Comparison of ENCODE assay signal across 21 cellular contexts in genomic region chr18:73668051-73668450, GRCh38.
DNase-seq lines count a peak whose midpoint lies in the region; ATAC-seq, FAIRE-seq and TF ChIP-seq lines count a peak whose summit lies in the region.
"Had no signal": no experiment of that assay in that cellular context is flagged by ENCODE, and none has a peak within 500 bp of the region (broad histone marks: within the 10 kb centered on the region; RNA-seq: fewer than 3 reads in every experiment).

No MANE protein-coding gene starts in this region.

- dilution Hi-C loops in IMR-90 (cut with HindIII; ENCODE audit: low sequenced_read_pairs, unreplicated experiment) = no loop called here

- H2AK5ac ChIP-seq in IMR-90 (ENCODE audit: low read depth, low read length) (no peak overlapping the region), H9 (ENCODE audit: insufficient read length, low read length) (no peak overlapping the region)

- H3K27ac Mint-ChIP-seq in H9 = no peak overlapping the region
- H3K27ac Mint-ChIP-seq: CD14-positive monocyte; CD4-positive, alpha-beta memory T cell; CD4-positive, CD25-positive, alpha-beta regulatory T cell; CD8-positive, alpha-beta memory T cell had no signal

- no peaks in the 10 kb centered on the region for H4K20me1 ChIP-seq in HepG2 (ENCODE audit: insufficient read depth, low read length)
- no peaks in the 10 kb centered on the region for H4K20me1 ChIP-seq in IMR-90 (ENCODE audit: insufficient read depth, low read length)
- no peaks in the 10 kb centered on the region for H4K20me1 ChIP-seq in H9 (ENCODE audit: control insufficient read depth, insufficient read depth, insufficient read length)
- H4K20me1 ChIP-seq: BLaER1 had no signal

- no peaks in the 10 kb centered on the region; a peak in 1 of 5 replicates for H3K9me3 Mint-ChIP-seq in H9

- no peak for TF ChIP-seq EP300 in HepG2 (IDR thresholded peaks at IDR 0.05; ENCODE audit: low read depth in 2 of 2, low read length in 2 of 2)
- TF ChIP-seq EP300 in HepG2 (CRISPR knock-in tag; IDR thresholded peaks at IDR 0.05; ENCODE audit: borderline replicate concordance) = no peak

- no peak overlapping the region for H3K56ac ChIP-seq in IMR-90 (ENCODE audit: extremely low read depth, insufficient read depth, low read length)
- no peak overlapping the region for H3K56ac ChIP-seq in H9 (ENCODE audit: insufficient read length, low read depth, low read length)

- H3K27me3 Mint-ChIP-seq in H9 (ENCODE audit: low read depth) = peaks cover 3% of the 10 kb centered on the region; the same call in 1 of the 2 replicates
- H3K27me3 Mint-ChIP-seq: CD4-positive, CD25-positive, alpha-beta regulatory T cell; CD8-positive, alpha-beta memory T cell had no signal

- H3T11ph ChIP-seq in H9 (ENCODE audit: low read length) = no peak overlapping the region

- H3K23me2 ChIP-seq in H9 (ENCODE audit: insufficient read length, low read depth, low read length, poor library complexity, severe bottlenecking) = no peaks in the 10 kb centered on the region

- H3K4ac ChIP-seq in IMR-90 (ENCODE audit: low read depth, low read length) (no peak overlapping the region), H9 (ENCODE audit: low read depth, low read length) (no peak overlapping the region)

- no peak overlapping the region for H2AK9ac ChIP-seq in IMR-90 (replicated peaks; ENCODE audit: low read depth, low read length, poor library complexity)

- intact Hi-C loops in HepG2 (cut with micrococcal nuclease; ENCODE audit: unreplicated experiment) = no loop called here
- intact Hi-C loops in right lobe of liver (cut with DNase I) = no loop called here
- intact Hi-C loops in IMR-90 (cut with micrococcal nuclease) = no loop called here

- H3K4me2 ChIP-seq in HepG2 (ENCODE audit: low read depth, low read length) (no peak overlapping the region), IMR-90 (ENCODE audit: low read depth, low read length) (peak overlapping the region; percentile 44; the same call in 1 of the 2 replicates), H9 (ENCODE audit: insufficient read depth, insufficient read length, low read length) (no peak overlapping the region)
- H3K4me2 ChIP-seq: BLaER1 had no signal

- no peak for TF ChIP-seq POLR2A in HepG2 (IDR thresholded peaks at IDR 0.05; ENCODE audit: insufficient read depth in 1 of 2, low read depth in 2 of 2, low read length in 2 of 2)
- TF ChIP-seq POLR2A in right lobe of liver (IDR thresholded peaks at IDR 0.05) = no peak
- no peak for TF ChIP-seq POLR2A in IMR-90 (IDR thresholded peaks at IDR 0.05; ENCODE audit: low read depth, low read length)

- H2BK5ac ChIP-seq in IMR-90 (ENCODE audit: low read depth, low read length, poor library complexity, severe bottlenecking) (no peak overlapping the region), H9 (ENCODE audit: insufficient read length, low read length) (no peak overlapping the region)

- in situ Hi-C loops in HepG2 (cut with HindIII; ENCODE audit: extremely low pct_ligation_motif_present, low pct_unique_long_range_greater_than_20kb) = no loop called here
- in situ Hi-C loops in IMR-90 (cut with MboI; ENCODE audit: low sequenced_read_pairs) = no loop called here

- H3K4me3 ChIP-seq in HepG2 (replicated peaks in 1 of 3; ENCODE audit: insufficient read depth in 1 of 3, low read depth in 2 of 3, low read length in 3 of 3) (no peak overlapping the region), right lobe of liver (no peak overlapping the region), IMR-90 (ENCODE audit: insufficient read depth, low read depth, low read length) (no peak overlapping the region), RWPE2 (ENCODE audit: severe bottlenecking) (no peak overlapping the region)
- H3K4me3 ChIP-seq: BLaER1 had no signal

- H2BK20ac ChIP-seq in IMR-90 (ENCODE audit: low read depth, low read length) (no peak overlapping the region), H9 (ENCODE audit: low read depth, low read length, poor library complexity, severe bottlenecking) (no peak overlapping the region)

- no peak overlapping the region for H2BK12ac ChIP-seq in H9 (ENCODE audit: insufficient read length, low read depth, low read length)

- H2BK120ac ChIP-seq in IMR-90 (ENCODE audit: low read depth, low read length) (no peak overlapping the region), H9 (ENCODE audit: low read depth, low read length, poor library complexity, severe bottlenecking) (no peak overlapping the region)

- H3K4me1 Mint-ChIP-seq in H9 = no peaks in the 10 kb centered on the region
- H3K4me1 Mint-ChIP-seq: CD14-positive monocyte; CD4-positive, alpha-beta memory T cell; CD4-positive, CD25-positive, alpha-beta regulatory T cell; CD8-positive, alpha-beta memory T cell had no signal

- ATAC-seq in HepG2 (no peak), right lobe of liver (no peak), IMR-90 (ENCODE audit: low read depth) (peak; percentile 24; the same call in 1 of the 2 replicates), RWPE2 (ENCODE audit: low read depth) (no peak)

- no peak overlapping the region for H4K91ac ChIP-seq in IMR-90 (ENCODE audit: insufficient read depth, low read depth, low read length)
- H4K91ac ChIP-seq in H9 (ENCODE audit: insufficient read length, low read depth, low read length) = no peak overlapping the region

- H3K9me1 ChIP-seq in IMR-90 (ENCODE audit: insufficient read depth, low read length) = peaks cover 3% of the 10 kb centered on the region

- H3K27me3 ChIP-seq in HepG2 (ENCODE audit: control insufficient read depth in 1 of 2, insufficient read depth in 2 of 2, low read length in 2 of 2) (no peaks in the 10 kb centered on the region; a peak in 1 of 5 replicates), right lobe of liver (no peaks in the 10 kb centered on the region), IMR-90 (ENCODE audit: control insufficient read depth, insufficient read depth, low read length) (no peaks in the 10 kb centered on the region), RWPE2 (ENCODE audit: insufficient read depth, poor library complexity, severe bottlenecking) (no peaks in the 10 kb centered on the region), H9 (ENCODE audit: insufficient read depth, low read length) (no peaks in the 10 kb centered on the region)
- H3K27me3 ChIP-seq: BE2C, BLaER1 had no signal

- DNase-seq in HepG2 (ENCODE audit: low spot score) (no peak), right lobe of liver (no peak), IMR-90 (no peak), RWPE2 (ENCODE audit: low spot score) (no peak), NCI-H2081 treated with DMSO at 0.1 percent for 48 hours (lab: John Stamatoyannopoulos, UW) (no peak), H9 (no peak)
- DNase-seq: ACHN; BE2C; C1 segment of cervical spinal cord; CD4-positive, alpha-beta memory T cell; CD4-positive, CD25-positive, alpha-beta regulatory T cell; CD8-positive, alpha-beta memory T cell; COR-L47; DMS79 treated with DMSO at 0.1 percent for 48 hours; GF-D8 had no signal

- H2AFZ ChIP-seq in HepG2 (ENCODE audit: low read length) (no peak overlapping the region), IMR-90 (replicated peaks; ENCODE audit: low read length, poor library complexity) (no peak overlapping the region), H9 (ENCODE audit: low read length) (no peak overlapping the region)

- H4K5ac ChIP-seq in IMR-90 (ENCODE audit: low read depth, low read length) (no peak overlapping the region), H9 (ENCODE audit: insufficient read length, low read depth, low read length) (no peak overlapping the region)

- H3K79me2 ChIP-seq in HepG2 (ENCODE audit: insufficient read depth, low read length) (no peaks in the 10 kb centered on the region), H9 (ENCODE audit: insufficient read depth, low read length) (no peaks in the 10 kb centered on the region)

- H4K8ac ChIP-seq in IMR-90 (ENCODE audit: low read depth in 2 of 2, low read length in 2 of 2) (no peak overlapping the region), H9 (replicated peaks; ENCODE audit: insufficient read length, low read depth, low read length) (no peak overlapping the region)

- H3K4me1 ChIP-seq in HepG2 (ENCODE audit: insufficient read depth, low read length) = no peaks in the 10 kb centered on the region
- no peaks in the 10 kb centered on the region for H3K4me1 ChIP-seq in right lobe of liver
- H3K4me1 ChIP-seq in IMR-90 (ENCODE audit: control insufficient read depth, insufficient read depth, low read length) = peaks cover 9% of the 10 kb centered on the region
- H3K4me1 ChIP-seq in RWPE2 (ENCODE audit: insufficient read depth, poor library complexity, severe bottlenecking) = peaks cover 22% of the 10 kb centered on the region
- no peaks in the 10 kb centered on the region for H3K4me1 ChIP-seq in H9 (ENCODE audit: insufficient read depth, low read length)
- H3K4me1 ChIP-seq: BE2C, BLaER1 had no signal

- no peak overlapping the region for H3K27ac ChIP-seq in HepG2 (ENCODE audit: extremely low read length, insufficient read depth, low read length)
- H3K27ac ChIP-seq in right lobe of liver = no peak overlapping the region
- H3K27ac ChIP-seq in IMR-90 (ENCODE audit: insufficient read depth, low read length) = no peak overlapping the region
- peak overlapping the region; percentile 90 for H3K27ac ChIP-seq in RWPE2 (ENCODE audit: poor library complexity, severe bottlenecking)
- no peak overlapping the region for H3K27ac ChIP-seq in H9 (ENCODE audit: insufficient read length, low read depth, low read length)
- H3K27ac ChIP-seq: 22Rv1, BLaER1 had no signal

- H3K79me1 ChIP-seq in IMR-90 (ENCODE audit: low read depth in 1 of 2, low read length in 2 of 2) (peaks cover 12 to 20% of the 10 kb centered on the region in 2 experiments), H9 (ENCODE audit: insufficient read depth, low read depth, low read length, poor library complexity, severe bottlenecking) (no peaks in the 10 kb centered on the region)

- H3K9ac ChIP-seq in HepG2 (ENCODE audit: insufficient read depth, low read depth, low read length) = no peak overlapping the region
- H3K9ac ChIP-seq in IMR-90 (ENCODE audit: low read depth, low read length) = no peak overlapping the region
- no peak overlapping the region for H3K9ac ChIP-seq in H9 (ENCODE audit: extremely low read depth, insufficient read length, low read length)
- H3K9ac ChIP-seq: BLaER1 had no signal

- CTCF ChIA-PET in HepG2 (lab: Yijun Ruan, JAX; ENCODE audit: low intra/inter-chr PET ratio, low total read pairs) (no interaction called here), IMR-90 (lab: Yijun Ruan, JAX) (no interaction called here)

- H3K14ac ChIP-seq in IMR-90 (replicated peaks; ENCODE audit: low read depth, low read length) = no peak overlapping the region
- H3K14ac ChIP-seq in H9 (ENCODE audit: insufficient read depth, low read length) = no peak overlapping the region

- BruUV-seq in HepG2 (replicated peaks; lab: Mats Ljungman, UMichigan) (no TSS peak), IMR-90 (replicated peaks; lab: Mats Ljungman, UMichigan) (no TSS peak)

- H3K4me3 Mint-ChIP-seq in H9 = no peak overlapping the region
- H3K4me3 Mint-ChIP-seq: CD14-positive monocyte; CD4-positive, alpha-beta memory T cell; CD4-positive, CD25-positive, alpha-beta regulatory T cell; CD8-positive, alpha-beta memory T cell had no signal

- POLR2A ChIA-PET in HepG2 (lab: Yijun Ruan, JAX) = no interaction called here
- POLR2A ChIA-PET in IMR-90 (lab: Charles Lee; ENCODE audit: unreplicated experiment) = no interaction called here

- TF ChIP-seq CTCF in HepG2 (CRISPR knock-in tag; IDR thresholded peaks at IDR 0.05) (no peak), right lobe of liver (IDR thresholded peaks at IDR 0.05) (no peak), IMR-90 (conservative IDR thresholded peaks at IDR 0.05; ENCODE audit: low read depth, low read length) (no peak), RWPE2 (IDR thresholded peaks at IDR 0.05; ENCODE audit: poor library complexity, severe bottlenecking) (no peak), H9 (conservative IDR thresholded peaks at IDR 0.05) (no peak)

- no peak for FAIRE-seq in HepG2 (lab: Jason Lieb, UNC)
- FAIRE-seq: G401.6, GM12891, GM19239 had no signal

- WGBS in HepG2 (ENCODE audit: low lambda C conversion rate) = 3% methylated on average over 1 of the region's 1 CpG
- WGBS in right lobe of liver (ENCODE audit: insufficient coverage, low coverage, low lambda C conversion rate, missing lambda C conversion rate) = 14% methylated on average over 1 of the region's 1 CpG
- no CpG with 5 or more reads among the region's 1 CpG for WGBS in IMR-90 (ENCODE audit: extremely low coverage in 2 of 2, insufficient read length in 1 of 2), 2 experiments
- no CpG with 5 or more reads among the region's 1 CpG for WGBS in H9 (ENCODE audit: extremely low coverage, insufficient read length, low lambda C conversion rate)

- H3K36me3 ChIP-seq in HepG2 (replicated peaks in 1 of 2; ENCODE audit: control insufficient read depth in 1 of 2, insufficient read depth in 2 of 2, low read length in 2 of 2) = no peaks in the 10 kb centered on the region
- no peaks in the 10 kb centered on the region for H3K36me3 ChIP-seq in right lobe of liver
- no peaks in the 10 kb centered on the region for H3K36me3 ChIP-seq in IMR-90 (ENCODE audit: control insufficient read depth, insufficient read depth, low read length)
- no peaks in the 10 kb centered on the region for H3K36me3 ChIP-seq in RWPE2 (ENCODE audit: low read depth)
- H3K36me3 ChIP-seq: BE2C, BLaER1 had no signal

- no peaks in the 10 kb centered on the region; a peak in 1 of 7 replicates for H3K36me3 Mint-ChIP-seq in H9 (ENCODE audit: insufficient read depth in 1 of 3, low read depth in 3 of 3)
- H3K36me3 Mint-ChIP-seq: CD14-positive monocyte; CD4-positive, alpha-beta memory T cell; CD4-positive, CD25-positive, alpha-beta regulatory T cell had no signal

- TF ChIP-seq RAD21 in HepG2 (CRISPR knock-in tag; IDR thresholded peaks at IDR 0.05) = no peak
- TF ChIP-seq RAD21 in IMR-90 (IDR thresholded peaks at IDR 0.05; ENCODE audit: low read length) = no peak

- H3K23ac ChIP-seq in IMR-90 (ENCODE audit: low read depth, low read length) (no peak overlapping the region), H9 (ENCODE audit: insufficient read length, low read depth, low read length) (no peak overlapping the region)

- no peak overlapping the region for H2BK15ac ChIP-seq in IMR-90 (ENCODE audit: low read depth, low read length)
- no peak overlapping the region for H2BK15ac ChIP-seq in H9 (ENCODE audit: low read depth, low read length)

- H3K9me3 ChIP-seq in HepG2 (ENCODE audit: low read length) (no peaks in the 10 kb centered on the region), right lobe of liver (no peaks in the 10 kb centered on the region), IMR-90 (ENCODE audit: control insufficient read depth, insufficient read depth, low read length) (no peaks in the 10 kb centered on the region), RWPE2 (ENCODE audit: severe bottlenecking) (no peaks in the 10 kb centered on the region), H9 (ENCODE audit: control insufficient read depth, low read depth, low read length) (no peaks in the 10 kb centered on the region)
- H3K9me3 ChIP-seq: BE2C, BLaER1 had no signal

- no peak overlapping the region; the same call in 1 of the 2 replicates for H3K18ac ChIP-seq in IMR-90 (ENCODE audit: low read depth, low read length)
- H3K18ac ChIP-seq in H9 (ENCODE audit: insufficient read length, low read depth, low read length) = no peak overlapping the region
